In genomic region chr1:19393051-19393450, GRCh38 we compare ENCODE assay signal across 1 cellular context.
TF ChIP-seq lines count a peak whose summit lies in the region.

No MANE protein-coding gene starts in this region.

TF ChIP-seq in IMR-90, 13 proteins besides CTCF, POLR2A, EP300 and RAD21 (continued from another document):
- TF ChIP-seq USF2 (IDR thresholded peaks at IDR 0.05; ENCODE audit: low read depth, low read length) (no peak), BHLHE40 (IDR thresholded peaks at IDR 0.05; ENCODE audit: low read depth, low read length) (no peak), CEBPB (IDR thresholded peaks at IDR 0.05; ENCODE audit: low read depth, low read length) (no peak)
